ENCODE assay signal across 18 cellular contexts in the genomic region with DNA sequence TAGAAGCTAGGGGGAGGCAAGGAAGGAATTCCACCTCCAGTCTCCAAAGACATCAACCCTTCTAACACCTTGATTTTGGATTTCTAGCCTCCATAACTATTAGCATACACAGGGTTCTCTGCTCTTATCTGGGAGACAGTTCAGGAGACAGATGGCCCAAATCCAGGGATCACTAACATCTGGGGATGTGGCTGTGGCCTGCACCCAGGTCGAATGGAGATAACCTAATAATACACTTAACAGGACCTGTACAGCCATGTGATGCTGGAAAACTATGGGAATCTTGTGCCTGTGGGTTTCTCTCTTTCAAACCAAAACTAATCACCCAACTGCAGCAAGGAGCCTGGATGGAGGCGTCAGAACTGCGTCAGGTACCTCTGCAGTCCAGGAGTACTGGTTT.
"Had no signal": no experiment of that assay in that cellular context is flagged by ENCODE, and none has a peak within 500 bp of the region (broad histone marks: within the 10 kb centered on the region; RNA-seq: fewer than 3 reads in every experiment).

No MANE protein-coding gene starts in this region.

- H3K27ac Mint-ChIP-seq: activated naive CD4-positive, alpha-beta T cell treated with anti-CD3 and anti-CD28 coated beads for 36 hours; activated T-helper 2 cell treated with anti-CD3 and anti-CD28 coated beads, Interferon-gamma antibody, Interleukin-2, Interleukin-4, amounts not matched to agents 10 μg/mL and 5 μg/mL and 100 μg/mL, durations not matched to agents 14 hours and 24 hours and 36 hours; neural progenitor cell; stimulated activated memory B cell treated with anti-CD40 and anti-IgM and Interleukin-4, amounts not matched to agents 10 μg/mL and 1 μg/mL and 100 μg/mL, for 72 hours had no signal

- H3K4me1 ChIP-seq: neural progenitor cell had no signal

- H3K4me2 ChIP-seq: neural progenitor cell had no signal

- H3K36me3 ChIP-seq: ascending aorta, breast epithelium, ovary had no signal

- H3K4me1 Mint-ChIP-seq: neural progenitor cell had no signal

- FAIRE-seq: frontal cortex, TTC549 had no signal

- H3K9me3 Mint-ChIP-seq: stimulated activated memory B cell treated with anti-CD40 and anti-IgM and Interleukin-4, amounts not matched to agents 10 μg/mL and 1 μg/mL and 100 μg/mL, for 72 hours had no signal

- H3K27me3 ChIP-seq: ascending aorta, breast epithelium, heart left ventricle, neural progenitor cell, ovary had no signal

- H3K9ac ChIP-seq: neural progenitor cell had no signal

- H3K27ac ChIP-seq: ascending aorta, breast epithelium, lower lobe of right lung, neural progenitor cell, ovary had no signal

- H2AFZ ChIP-seq: neural progenitor cell had no signal

- H3K27me3 Mint-ChIP-seq: dendritic cell treated with granulocyte-macrophage colony-stimulating factor and Interleukin-4, amounts not matched to agents 40 ng/mL and 50 ng/mL, for 4 days; stimulated activated memory B cell treated with anti-CD40 and anti-IgM and Interleukin-4, amounts not matched to agents 10 μg/mL and 1 μg/mL and 100 μg/mL, for 72 hours had no signal

- ATAC-seq: activated CD4-positive, CD25-positive, alpha-beta regulatory T cell treated with anti-CD3 and anti-CD28 coated beads, Interleukin-2, amount 50 U/mL, for 24 hours; left cardiac atrium; lower lobe of right lung; stimulated activated memory B cell treated with anti-CD40 and anti-IgM and Interleukin-4, amounts not matched to agents 10 μg/mL and 1 μg/mL and 100 μg/mL, for 72 hours had no signal

- H3K4me3 Mint-ChIP-seq: activated naive CD4-positive, alpha-beta T cell treated with anti-CD3 and anti-CD28 coated beads for 36 hours; dendritic cell treated with granulocyte-macrophage colony-stimulating factor and Interleukin-4, amounts not matched to agents 40 ng/mL and 50 ng/mL, for 4 days; neural progenitor cell; stimulated activated memory B cell treated with anti-CD40 and anti-IgM and Interleukin-4, amounts not matched to agents 10 μg/mL and 1 μg/mL and 100 μg/mL, for 72 hours had no signal

- H3K4me3 ChIP-seq: ascending aorta, breast epithelium, heart left ventricle, lower lobe of right lung, neural progenitor cell, ovary had no signal

- DNase-seq: activated CD4-positive, alpha-beta T cell treated with anti-CD3 and anti-CD28 coated beads, Interleukin-2, amount 50 U/mL, for 1 hour; activated naive CD4-positive, alpha-beta T cell treated with anti-CD3 and anti-CD28 coated beads for 36 hours; effector memory CD4-positive, alpha-beta T cell; heart left ventricle; left cardiac atrium; lower lobe of right lung; ovary; stimulated activated CD4-positive, alpha-beta T cell treated with anti-CD3 and anti-CD28 coated beads, Interleukin-2, amount 100 ng/mL, for 48 hours; T-helper 2 cell had no signal

- H3K9me3 ChIP-seq: ascending aorta, breast epithelium, heart left ventricle, lower lobe of right lung, ovary had no signal
